13 cellular contexts compared by ENCODE assay signal in the genomic region with DNA sequence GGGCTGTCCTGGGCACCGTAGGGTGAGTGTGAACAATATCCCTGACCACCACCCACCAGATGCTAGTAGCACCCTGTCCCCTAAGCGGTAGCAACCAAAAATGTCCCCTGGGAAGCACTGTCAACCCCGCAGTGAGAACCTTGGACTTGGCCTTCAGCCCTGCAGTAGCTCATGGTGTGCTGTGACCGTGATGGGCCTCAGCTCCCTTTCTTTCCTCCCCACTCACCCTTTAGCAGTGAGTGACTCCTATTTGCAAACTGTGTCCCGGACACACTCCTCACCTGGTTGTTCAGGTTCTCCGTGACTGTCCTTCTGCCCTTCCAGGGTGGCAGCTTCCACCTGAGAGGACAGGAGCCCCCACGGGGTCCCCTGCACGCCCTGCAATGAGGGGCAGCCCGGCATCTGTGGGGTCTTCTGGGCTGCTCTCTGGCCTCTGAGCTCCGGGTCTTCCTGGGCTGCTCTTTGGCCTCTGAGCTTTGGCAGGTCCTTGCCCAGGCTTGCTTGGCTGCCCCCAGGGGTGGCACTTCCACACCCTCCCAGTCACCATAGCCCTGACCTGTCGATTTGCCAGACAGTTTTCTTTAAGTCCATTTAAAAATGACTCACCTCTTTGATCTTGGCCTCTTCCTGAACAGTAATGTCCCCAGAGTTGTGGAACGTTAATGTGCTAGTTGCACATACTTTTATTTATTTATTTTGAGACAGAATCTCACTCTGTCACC. TPM values are rescaled to one million over a fixed set of nuclear protein-coding genes. Genes with fewer than 3 reads are reported as not detected.
A peak's percentile ranks its signal among the peaks of the same experiment; 100 is the strongest.
DNase-seq lines count a peak whose midpoint lies in the region; ATAC-seq and TF ChIP-seq lines count a peak whose summit lies in the region.
"Had no signal": no experiment of that assay in that cellular context is flagged by ENCODE, and none has a peak within 500 bp of the region (broad histone marks: within the 10 kb centered on the region; RNA-seq: fewer than 3 reads in every experiment).

No MANE protein-coding gene starts in this region.

- H3K4me3 ChIP-seq in PC-9 (no peak overlapping the region), epithelial cell of proximal tubule (ENCODE audit: low read depth, low read length) (peak overlapping the region; percentile 26), psoas muscle (no peak overlapping the region), suprapubic skin (no peak overlapping the region)

- TF ChIP-seq EP300 in suprapubic skin (IDR thresholded peaks at IDR 0.05) = no peak

- peaks cover 45% of the 10 kb centered on the region for H3K79me2 ChIP-seq in PC-9 (ENCODE audit: low read depth)

- no peaks in the 10 kb centered on the region for H3K9me2 ChIP-seq in PC-9 (ENCODE audit: insufficient read depth)

- TF ChIP-seq POLR2A in suprapubic skin (IDR thresholded peaks at IDR 0.05) = no peak

- peaks cover 31% of the 10 kb centered on the region for H3K4me1 ChIP-seq in PC-9 (replicated peaks; ENCODE audit: insufficient read depth)
- H3K4me1 ChIP-seq in psoas muscle = peaks cover 69% of the 10 kb centered on the region
- peaks cover 81% of the 10 kb centered on the region for H3K4me1 ChIP-seq in suprapubic skin

- H3K36me3 ChIP-seq in PC-9 (ENCODE audit: low read depth) = no peaks in the 10 kb centered on the region
- no peaks in the 10 kb centered on the region for H3K36me3 ChIP-seq in psoas muscle (ENCODE audit: insufficient read depth in 1 of 2, low read depth in 1 of 2)
- no peaks in the 10 kb centered on the region for H3K36me3 ChIP-seq in suprapubic skin

- peaks cover 9% of the 10 kb centered on the region for H3F3A ChIP-seq in PC-9 (ENCODE audit: insufficient read depth, low read depth)

- H2AFZ ChIP-seq in PC-9 = no peak overlapping the region

- no peak for TF ChIP-seq CTCF in PC-9 (conservative IDR thresholded peaks at IDR 0.05)
- TF ChIP-seq CTCF in epithelial cell of proximal tubule (conservative IDR thresholded peaks at IDR 0.05; ENCODE audit: low read depth, low read length) = no peak
- no peak for TF ChIP-seq CTCF in psoas muscle (IDR thresholded peaks at IDR 0.05)
- no peak for TF ChIP-seq CTCF in suprapubic skin (IDR thresholded peaks at IDR 0.05)

- DNase-seq in ELR (ENCODE audit: low read depth) (peak; percentile 78), PC-9 (peak; percentile 37 to 83), epithelial cell of proximal tubule (ENCODE audit: low read depth) (no peak), psoas muscle (peak in 1 of 2 donors; percentile 19), suprapubic skin (ENCODE audit: low spot score in 2 of 2) (no peak), NCI-H82 (lab: John Stamatoyannopoulos, UW) (no peak), NCI-H128 (lab: John Stamatoyannopoulos, UW; ENCODE audit: unreplicated experiment) (no peak)
- DNase-seq: activated B cell treated with CpG ODN at 0.5 μM for 24 hours; activated naive CD8-positive, alpha-beta T cell treated with anti-CD3 and anti-CD28 coated beads, Interleukin-2, amount 10 ng/mL, durations not matched to agents 7 days and 5 days; GF-D8; head of caudate nucleus; Karpas-422 had no signal

- POLR2A ChIA-PET in PC-9 (lab: Charles Lee; ENCODE audit: unreplicated experiment) = no interaction called here

- H3K27ac ChIP-seq in PC-9 (peak overlapping the region; percentile 26; the same call in 1 of the 2 replicates), psoas muscle (peak overlapping the region; percentile 25), suprapubic skin (no peak overlapping the region)

- BruUV-seq in PC-9 (replicated peaks; lab: Mats Ljungman, UMichigan) = no TSS peak

- H3K27me3 ChIP-seq in PC-9 (ENCODE audit: insufficient read depth, low read depth) = no peaks in the 10 kb centered on the region
- H3K27me3 ChIP-seq in psoas muscle (ENCODE audit: insufficient read depth in 3 of 3, low read length in 2 of 3) = no peaks in the 10 kb centered on the region
- no peaks in the 10 kb centered on the region for H3K27me3 ChIP-seq in suprapubic skin

- no peaks in the 10 kb centered on the region for H3K9me3 ChIP-seq in PC-9 (ENCODE audit: insufficient read depth, low read depth)
- H3K9me3 ChIP-seq in psoas muscle = no peaks in the 10 kb centered on the region
- H3K9me3 ChIP-seq in suprapubic skin = no peaks in the 10 kb centered on the region

- WGBS in psoas muscle, 3 donors = 63 to 80% (median 74%) methylated on average over 12 of the region's 12 CpGs
- WGBS in suprapubic skin = 53% methylated on average over 9 of the region's 12 CpGs

- H3K4me2 ChIP-seq in PC-9 = peak overlapping the region; percentile 53

- peaks cover 4% of the 10 kb centered on the region; the same call in 1 of the 2 replicates for H4K20me1 ChIP-seq in PC-9 (ENCODE audit: insufficient read depth)

- ATAC-seq in psoas muscle = no peak
- ATAC-seq in HG02885 (IDR thresholded peaks at IDR 0.05; ENCODE audit: poor library complexity, unreplicated experiment) = no peak

- intact Hi-C loops in PC-9 (cut with micrococcal nuclease; ENCODE audit: unreplicated experiment) = loop anchor here (5.0 kb wide), 1 partner anchor 60 kb away; no protein-coding TSS in a partner anchor
- intact Hi-C loops in psoas muscle (cut with DNase I) = loop anchor here in 1 of 2 donors (10.0 kb wide), 1 partner anchor 52 kb away; no protein-coding TSS in a partner anchor

- CTCF ChIA-PET in PC-9 (lab: Charles Lee) = interaction anchor here (0.6 kb wide), 1 partner anchor 61 kb away, joined by 3 read pairs; no protein-coding TSS in a partner anchor

RNA-seq across cellular contexts. Expression of a gene that starts 3.8 kb away (rescaled TPM):
- total RNA-seq in PC-9 (2021) (17.6 and 19.5 TPM in 2 replicates), epithelial cell of proximal tubule (11.6 and 20.5 TPM in 2 replicates), psoas muscle (10 to 100 TPM; 22.9 to 45.9 (median 37.8) TPM), suprapubic skin (10 to 100 TPM; 34.2 to 82.7 (median 48.7) TPM)
- 10 to 100 TPM in 2 of 3 donors, 1 to 10 TPM in 1; 9.3 to 29.5 (median 19.9) TPM for polyA plus RNA-seq in psoas muscle

Comparison
In these comparisons a context has a peak if more than half of its experiments do, and no peak if none do; other contexts are left out.
1. DNase-seq: peak in ELR (single experiment) and PC-9 (2 of 2); none in epithelial cell of proximal tubule (single experiment), suprapubic skin (0 of 2), NCI-H82 (single experiment) and NCI-H128 (single experiment).